ENCODE assay signal across 8 cellular contexts in the genomic region with DNA sequence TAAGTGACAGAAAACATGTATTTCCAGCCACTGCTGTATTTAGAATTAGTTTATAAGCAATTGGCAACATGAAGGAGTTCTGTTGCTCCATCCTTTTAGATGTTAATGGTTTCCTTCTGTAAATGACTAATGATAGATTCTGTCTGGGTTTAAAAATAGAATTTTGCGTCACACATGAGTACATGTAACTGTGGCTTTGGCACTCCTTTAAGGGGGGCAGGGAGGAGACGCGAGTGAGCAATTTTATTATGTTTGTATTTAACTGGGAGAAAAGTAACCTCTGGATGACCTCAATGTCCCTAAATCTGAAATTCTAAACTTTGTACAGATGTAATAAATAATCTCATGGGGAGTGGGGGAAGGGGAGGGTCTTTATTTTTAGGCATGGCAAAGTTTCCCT.
DNase-seq lines count a peak whose midpoint lies in the region; ATAC-seq and TF ChIP-seq lines count a peak whose summit lies in the region.

No MANE protein-coding gene starts in this region.

- H3K27ac ChIP-seq in SJSA1 (peak overlapping the region; percentile 80), upper lobe of left lung (peak overlapping the region in 3 of 4 donors; percentile 1 to 63 (median 37))

- H3K36me3 ChIP-seq in SJSA1 (no peaks in the 10 kb centered on the region), upper lobe of left lung (peaks cover 0 to 6% (median 0%) of the 10 kb centered on the region in 4 donors)

- TF ChIP-seq POLR2A in upper lobe of left lung (IDR thresholded peaks at IDR 0.05): no peak

- peak; percentile 55 for DNase-seq in CD1c-positive myeloid dendritic cell (ENCODE audit: extremely low spot score)
- peak; percentile 66 to 81 for DNase-seq in SJSA1 (ENCODE audit: low read depth in 1 of 2, low spot score in 2 of 2)
- DNase-seq in hepatic stellate cell (ENCODE audit: low spot score): peak; percentile 40
- DNase-seq in upper lobe of left lung: peak in 1 of 2 donors; percentile 52
- DNase-seq in stimulated activated CD8-positive, alpha-beta memory T cell treated with anti-CD3 and anti-CD28 coated beads, Interleukin-4, amount 100 ng/mL, for 48 hours: no peak
- DNase-seq in DMS153 (lab: John Stamatoyannopoulos, UW): no peak

- peaks cover 28% of the 10 kb centered on the region for H3K4me1 ChIP-seq in SJSA1 (replicated peaks)
- peaks cover 15 to 29% (median 27%) of the 10 kb centered on the region in 4 donors for H3K4me1 ChIP-seq in upper lobe of left lung

- H3K27me3 ChIP-seq in SJSA1 (replicated peaks) (no peaks in the 10 kb centered on the region), upper lobe of left lung (no peaks in the 10 kb centered on the region)

- peak in 1 of 4 donors; percentile 78 for TF ChIP-seq EP300 in upper lobe of left lung (IDR thresholded peaks at IDR 0.05)

- WGBS in upper lobe of left lung, 2 donors: 4 to 13% methylated on average over 3 of the region's 3 CpGs

- no peaks in the 10 kb centered on the region for H3K9me3 ChIP-seq in SJSA1 (replicated peaks)
- H3K9me3 ChIP-seq in upper lobe of left lung: no peaks in the 10 kb centered on the region

- ATAC-seq in HG02885 (IDR thresholded peaks at IDR 0.05; ENCODE audit: poor library complexity, unreplicated experiment): peak; percentile 69
- peak; percentile 74 to 94 for ATAC-seq in upper lobe of left lung (ENCODE audit: low FRiP score in 2 of 2)
- no peak for ATAC-seq in HG03457 (IDR thresholded peaks at IDR 0.05; ENCODE audit: unreplicated experiment)

- TF ChIP-seq CTCF in upper lobe of left lung (IDR thresholded peaks at IDR 0.05): no peak

- H3K4me3 ChIP-seq in SJSA1 (no peak overlapping the region), upper lobe of left lung (no peak overlapping the region)

Comparison
In these comparisons a context has a peak if more than half of its experiments do, and no peak if none do; other contexts are left out.
1. DNase-seq: peak in CD1c-positive myeloid dendritic cell (single experiment), SJSA1 (2 of 2) and hepatic stellate cell (single experiment); none in stimulated activated CD8-positive, alpha-beta memory T cell treated with anti-CD3 and anti-CD28 coated beads, Interleukin-4, amount 100 ng/mL, for 48 hours (single experiment) and DMS153 (single experiment).